In genomic region chr19:47456721-47457478, GRCh38 we compare ENCODE assay signal across 19 cellular contexts. TPM values are rescaled to one million over a fixed set of nuclear protein-coding genes. Genes with fewer than 3 reads are reported as not detected.
DNase-seq lines count a peak whose midpoint lies in the region; ATAC-seq lines count a peak whose summit lies in the region.
"Had no signal": no experiment of that assay in that cellular context is flagged by ENCODE, and none has a peak within 500 bp of the region (broad histone marks: within the 10 kb centered on the region; RNA-seq: fewer than 3 reads in every experiment).

No MANE protein-coding gene starts in this region.

- CTCF ChIA-PET in naive thymus-derived CD4-positive, alpha-beta T cell (lab: Charles Lee), result no interaction called here

- peaks cover 0 to 8% (median 0%) of the 10 kb centered on the region in 5 donors for H3K36me3 Mint-ChIP-seq in naive thymus-derived CD4-positive, alpha-beta T cell
- H3K36me3 Mint-ChIP-seq: CD4-positive, CD25-positive, alpha-beta regulatory T cell had no signal

- H2BK5ac ChIP-seq in neuronal stem cell (ENCODE audit: low read length), result no peak overlapping the region

- peaks cover 0 to 30% (median 25%) of the 10 kb centered on the region in 3 experiments for H3K27me3 ChIP-seq in neuronal stem cell (ENCODE audit: control insufficient read depth in 3 of 3, insufficient read depth in 3 of 3, low read depth in 1 of 3, low read length in 3 of 3)
- H3K27me3 ChIP-seq in naive thymus-derived CD4-positive, alpha-beta T cell (ENCODE audit: control insufficient read depth in 2 of 2, insufficient read depth in 2 of 2, low read length in 2 of 2), result peaks cover 0 to 10% of the 10 kb centered on the region in 2 donors

- H3K4me1 Mint-ChIP-seq in stimulated activated naive CD8-positive, alpha-beta T cell treated with anti-CD3 and anti-CD28 coated beads, Interleukin-15, amount 100 ng/mL, for 72 hours, result no peaks in the 10 kb centered on the region
- H3K4me1 Mint-ChIP-seq in naive thymus-derived CD4-positive, alpha-beta T cell, result peaks cover 0 to 12% (median 3%) of the 10 kb centered on the region in 7 donors

- peak overlapping the region; percentile 16 for H2BK12ac ChIP-seq in neuronal stem cell (ENCODE audit: low read length)

- peak; percentile 26 for ATAC-seq in stimulated activated naive CD8-positive, alpha-beta T cell treated with anti-CD3 and anti-CD28 coated beads, Interleukin-15, Interleukin-2, amounts not matched to agents 100 U/mL and 50 U/mL, for 24 hours
- ATAC-seq in stimulated activated naive CD8-positive, alpha-beta T cell treated with anti-CD3 and anti-CD28 coated beads, Interleukin-15, amount 100 ng/mL, for 72 hours, result no peak
- peak; percentile 15 for ATAC-seq in esophagus mucosa
- no peak for ATAC-seq in GM18867 (IDR thresholded peaks at IDR 0.05; ENCODE audit: unreplicated experiment)
- ATAC-seq in naive thymus-derived CD4-positive, alpha-beta T cell, result no peak
- ATAC-seq: Right ventricle myocardium inferior had no signal

- no peaks in the 10 kb centered on the region for H3K4me1 ChIP-seq in neuronal stem cell (ENCODE audit: control insufficient read depth in 2 of 2, insufficient read depth in 1 of 2, low read depth in 1 of 2, low read length in 2 of 2)
- H3K4me1 ChIP-seq in naive thymus-derived CD4-positive, alpha-beta T cell (ENCODE audit: control insufficient read depth in 2 of 2, insufficient read depth in 2 of 2, low read length in 2 of 2), result no peaks in the 10 kb centered on the region

- H3K27ac ChIP-seq in neuronal stem cell (replicated peaks; ENCODE audit: low read length), result no peak overlapping the region
- no peak overlapping the region for H3K27ac ChIP-seq in naive thymus-derived CD4-positive, alpha-beta T cell (ENCODE audit: low read depth, low read length)
- H3K27ac ChIP-seq: KMS-11 had no signal

- intact Hi-C loops in naive thymus-derived CD4-positive, alpha-beta T cell (cut with micrococcal nuclease), result no loop called here

- no peak overlapping the region for H3K4ac ChIP-seq in neuronal stem cell (ENCODE audit: low read length)

- DNase-seq in stimulated activated naive CD8-positive, alpha-beta T cell treated with anti-CD3 and anti-CD28 coated beads, Interleukin-15, Interleukin-2, amounts not matched to agents 100 U/mL and 50 U/mL, for 24 hours, result no peak
- no peak for DNase-seq in stimulated activated naive CD8-positive, alpha-beta T cell treated with anti-CD3 and anti-CD28 coated beads, Interleukin-15, amount 100 ng/mL, for 72 hours
- DNase-seq in neuronal stem cell (ENCODE audit: low spot score) (no peak), SK-N-DZ (ENCODE audit: low spot score) (no peak)
- DNase-seq in naive thymus-derived CD4-positive, alpha-beta T cell, result no peak
- DNase-seq: Calu3; CD4-positive, CD25-positive, alpha-beta regulatory T cell; DND-41; GDM1; MM.1S; NCI-H1105; NCI-H1694 treated with DMSO at 0.1 percent for 48 hours; NCI-H446 treated with DMSO at 0.1 percent for 48 hours; NCI-H82 had no signal

- H2AFZ ChIP-seq in neuronal stem cell (ENCODE audit: low read length), result no peak overlapping the region

- H3K4me3 Mint-ChIP-seq in stimulated activated naive CD8-positive, alpha-beta T cell treated with anti-CD3 and anti-CD28 coated beads, Interleukin-15, amount 100 ng/mL, for 72 hours, result no peak overlapping the region
- H3K4me3 Mint-ChIP-seq in naive thymus-derived CD4-positive, alpha-beta T cell, result peak overlapping the region in 2 of 10 donors; percentile 17 to 46
- H3K4me3 Mint-ChIP-seq: H9 had no signal

- peak overlapping the region in 1 of 2 donors; percentile 53 for H3K4me3 ChIP-seq in neuronal stem cell (ENCODE audit: low read length in 2 of 2)
- H3K4me3 ChIP-seq in naive thymus-derived CD4-positive, alpha-beta T cell (ENCODE audit: low read length), result no peak overlapping the region

- no peak overlapping the region for H2AK5ac ChIP-seq in neuronal stem cell (ENCODE audit: low read depth, low read length)

- H3K23ac ChIP-seq in neuronal stem cell (ENCODE audit: low read depth, low read length, poor library complexity), result no peak overlapping the region

- peaks cover 6 to 10% of the 10 kb centered on the region in 2 donors for H3K9me3 ChIP-seq in neuronal stem cell (replicated peaks in 1 of 2; ENCODE audit: control insufficient read depth in 2 of 2, insufficient read depth in 1 of 2, low read depth in 1 of 2, low read length in 2 of 2)
- H3K9me3 ChIP-seq in naive thymus-derived CD4-positive, alpha-beta T cell (ENCODE audit: control insufficient read depth in 2 of 3, low read length in 3 of 3), result peaks cover 0 to 5% (median 0%) of the 10 kb centered on the region in 3 experiments

- H3K4me2 ChIP-seq in neuronal stem cell (ENCODE audit: insufficient read depth, low read length, poor library complexity, severe bottlenecking), result no peak overlapping the region
- H3K4me2 ChIP-seq: KMS-11 had no signal

- no CpG with 5 or more reads among the region's 78 CpGs for WGBS in neuronal stem cell (ENCODE audit: extremely low coverage in 2 of 2, insufficient read length in 2 of 2, insufficient replicate concordance in 1 of 2), 2 donors

- H3K27ac Mint-ChIP-seq in stimulated activated naive CD8-positive, alpha-beta T cell treated with anti-CD3 and anti-CD28 coated beads, Interleukin-15, amount 100 ng/mL, for 72 hours, result no peak overlapping the region
- no peak overlapping the region for H3K27ac Mint-ChIP-seq in naive thymus-derived CD4-positive, alpha-beta T cell
- H3K27ac Mint-ChIP-seq: CD4-positive, CD25-positive, alpha-beta regulatory T cell had no signal

- H3K18ac ChIP-seq in neuronal stem cell (ENCODE audit: low read length), result peak overlapping the region; percentile 28

- H3K79me1 ChIP-seq in neuronal stem cell (ENCODE audit: low read depth, low read length), result peaks cover 4% of the 10 kb centered on the region

- H3K36me3 ChIP-seq in neuronal stem cell (replicated peaks in 1 of 2; ENCODE audit: control insufficient read depth in 2 of 2, insufficient read depth in 2 of 2, low read length in 2 of 2), result no peaks in the 10 kb centered on the region
- no peaks in the 10 kb centered on the region for H3K36me3 ChIP-seq in naive thymus-derived CD4-positive, alpha-beta T cell (ENCODE audit: control insufficient read depth in 2 of 3, insufficient read depth in 3 of 3, low read length in 3 of 3)

- peak overlapping the region; percentile 71 for H3K14ac ChIP-seq in neuronal stem cell (ENCODE audit: low read length)

- no peak overlapping the region for H4K8ac ChIP-seq in neuronal stem cell (ENCODE audit: low read depth, low read length)

- peak overlapping the region; percentile 64 for H4K91ac ChIP-seq in neuronal stem cell (ENCODE audit: low read depth, low read length, poor library complexity)

- H3K9me3 Mint-ChIP-seq in stimulated activated naive CD8-positive, alpha-beta T cell treated with anti-CD3 and anti-CD28 coated beads, Interleukin-15, amount 100 ng/mL, for 72 hours, result peaks cover 7 to 9% of the 10 kb centered on the region in 2 donors
- peaks cover 0 to 14% (median 7%) of the 10 kb centered on the region in 11 donors for H3K9me3 Mint-ChIP-seq in naive thymus-derived CD4-positive, alpha-beta T cell
- H3K9me3 Mint-ChIP-seq: H9 had no signal

- H2BK15ac ChIP-seq in neuronal stem cell (ENCODE audit: low read length), result no peak overlapping the region

- POLR2A ChIA-PET in naive thymus-derived CD4-positive, alpha-beta T cell (lab: Charles Lee), result no interaction called here

- no peak overlapping the region for H3K9ac ChIP-seq in neuronal stem cell (ENCODE audit: low read depth, low read length, poor library complexity)
- H3K9ac ChIP-seq: KMS-11 had no signal

- H2BK120ac ChIP-seq in neuronal stem cell (ENCODE audit: low read depth, low read length), result no peak overlapping the region

- H3K27me3 Mint-ChIP-seq in stimulated activated naive CD8-positive, alpha-beta T cell treated with anti-CD3 and anti-CD28 coated beads, Interleukin-15, amount 100 ng/mL, for 72 hours, result peaks cover 30% of the 10 kb centered on the region
- H3K27me3 Mint-ChIP-seq in naive thymus-derived CD4-positive, alpha-beta T cell, result peaks cover 28 to 32% (median 31%) of the 10 kb centered on the region in 5 donors

RNA-seq across cellular contexts. Expression of gene SLC8A2, which starts 14.8 kb away (rescaled TPM):
- 0.12 TPM for total RNA-seq in esophagus mucosa
- 4.7 TPM for polyA plus RNA-seq in neuronal stem cell (2013, experiment 1 of 2)
- 5.5 TPM for polyA plus RNA-seq in neuronal stem cell (2013, experiment 2 of 2)
- polyA plus RNA-seq in SK-N-DZ (2014; cell fraction: cytosol; rRNA removed), result 0.07 and 0.32 TPM in 2 replicates
- 0.66 TPM in 1 of 2 replicates, not detected in the other for polyA plus RNA-seq in SK-N-DZ (2014; cell fraction: nucleus; rRNA removed)
- total RNA-seq in naive thymus-derived CD4-positive, alpha-beta T cell, result under 1 TPM in 3 of 5 experiments, not detected in 2; 0.05 to 0.19 (median 0.19) TPM
- not detected for polyA plus RNA-seq in naive thymus-derived CD4-positive, alpha-beta T cell
- total RNA-seq: CD4-positive, CD25-positive, alpha-beta regulatory T cell had no signal
- polyA plus RNA-seq: CD4-positive, CD25-positive, alpha-beta regulatory T cell had no signal

RNA-seq across cellular contexts. Expression of gene KPTN, which starts 27.1 kb away (rescaled TPM):
- total RNA-seq in esophagus mucosa, result 9.8 TPM
- polyA plus RNA-seq in neuronal stem cell (2013, experiment 1 of 2), result 17.3 TPM
- 17.4 TPM for polyA plus RNA-seq in neuronal stem cell (2013, experiment 2 of 2)
- polyA plus RNA-seq in SK-N-DZ (2014; cell fraction: cytosol; rRNA removed), result 7.1 and 8.8 TPM in 2 replicates
- 34.9 and 43.2 TPM in 2 replicates for polyA plus RNA-seq in SK-N-DZ (2014; cell fraction: nucleus; rRNA removed)
- total RNA-seq in naive thymus-derived CD4-positive, alpha-beta T cell, result 1 to 10 TPM; 5.1 to 9.2 (median 6.7) TPM
- polyA plus RNA-seq in naive thymus-derived CD4-positive, alpha-beta T cell, result 1 to 10 TPM; 4.4 to 8.1 TPM

RNA-seq across cellular contexts. Expression of gene MEIS3, which starts 37.6 kb away (rescaled TPM):
- 0.64 TPM for total RNA-seq in esophagus mucosa
- 110 TPM for polyA plus RNA-seq in neuronal stem cell (2013, experiment 1 of 2)
- polyA plus RNA-seq in neuronal stem cell (2013, experiment 2 of 2), result 102 TPM
- polyA plus RNA-seq in SK-N-DZ (2014; cell fraction: cytosol; rRNA removed), result 61.0 and 64.2 TPM in 2 replicates
- polyA plus RNA-seq in SK-N-DZ (2014; cell fraction: nucleus; rRNA removed), result 48.3 and 60.9 TPM in 2 replicates
- under 1 TPM in 1 of 5 experiments, not detected in 4; 0.17 TPM for total RNA-seq in naive thymus-derived CD4-positive, alpha-beta T cell
- polyA plus RNA-seq in naive thymus-derived CD4-positive, alpha-beta T cell, result not detected
- total RNA-seq: CD4-positive, CD25-positive, alpha-beta regulatory T cell had no signal

RNA-seq across cellular contexts. Expression of gene NAPA, which starts 58.0 kb away (rescaled TPM):
- 96.2 TPM for total RNA-seq in esophagus mucosa
- polyA plus RNA-seq in neuronal stem cell (2013, experiment 1 of 2), result 50.2 TPM
- 49.4 TPM for polyA plus RNA-seq in neuronal stem cell (2013, experiment 2 of 2)
- polyA plus RNA-seq in SK-N-DZ (2014; cell fraction: cytosol; rRNA removed), result 37.1 and 51.7 TPM in 2 replicates
- polyA plus RNA-seq in SK-N-DZ (2014; cell fraction: nucleus; rRNA removed), result 36.0 and 54.8 TPM in 2 replicates
- total RNA-seq in naive thymus-derived CD4-positive, alpha-beta T cell, result 100 to 1,000 TPM in 3 of 5 experiments, 10 to 100 TPM in 2; 86.2 to 136 (median 107) TPM
- polyA plus RNA-seq in naive thymus-derived CD4-positive, alpha-beta T cell, result 100 to 1,000 TPM in 1 of 2 donors, 10 to 100 TPM in 1; 89.9 to 118 TPM

Comparison
In these comparisons a context has a peak if more than half of its experiments do, and no peak if none do; other contexts are left out.
1. ATAC-seq: peak in stimulated activated naive CD8-positive, alpha-beta T cell treated with anti-CD3 and anti-CD28 coated beads, Interleukin-15, Interleukin-2, amounts not matched to agents 100 U/mL and 50 U/mL, for 24 hours (single experiment) and esophagus mucosa (single experiment); none in stimulated activated naive CD8-positive, alpha-beta T cell treated with anti-CD3 and anti-CD28 coated beads, Interleukin-15, amount 100 ng/mL, for 72 hours (single experiment), GM18867 (single experiment) and naive thymus-derived CD4-positive, alpha-beta T cell (single experiment).